1 cellular context compared by ENCODE assay signal in the genomic region with DNA sequence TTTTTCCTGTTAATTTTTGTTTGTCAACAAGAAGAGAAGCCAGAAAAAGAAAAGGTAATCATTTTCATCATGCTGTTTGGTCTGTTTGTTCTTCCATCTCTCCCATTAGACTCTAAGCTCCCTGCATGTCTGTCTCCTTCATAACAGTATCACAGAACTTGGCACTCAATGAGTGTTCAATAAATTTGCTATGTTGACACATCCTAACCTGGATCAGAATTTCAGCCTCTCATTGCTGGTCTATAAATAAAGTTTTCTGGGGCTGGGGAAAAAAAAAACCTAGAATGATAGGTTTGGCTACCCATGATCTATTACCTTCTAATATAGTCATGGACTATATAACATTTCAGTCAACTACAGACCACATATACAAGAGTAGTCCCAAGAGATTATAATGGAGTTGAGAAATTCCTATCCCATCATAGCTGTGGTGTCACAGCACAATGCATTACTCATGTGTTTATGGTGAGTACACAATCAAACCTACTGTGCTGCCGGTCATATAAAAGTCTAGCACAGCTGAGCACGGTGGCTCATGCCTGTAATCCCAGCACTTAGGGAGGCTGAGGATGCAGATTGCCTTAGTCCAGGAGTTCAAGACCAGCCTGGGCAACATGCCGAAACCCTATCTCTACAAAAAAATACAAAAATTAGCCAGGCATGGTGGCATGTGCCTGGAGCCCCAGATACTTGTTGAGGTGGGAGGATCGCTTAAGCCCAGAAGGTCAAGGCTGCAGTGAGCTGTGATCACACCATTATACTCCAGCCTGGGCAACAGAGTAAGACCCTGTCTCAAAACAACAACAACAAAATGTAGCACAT.
TF ChIP-seq lines count a peak whose summit lies in the region.

No MANE protein-coding gene starts in this region.

TF ChIP-seq in GM23338, 12 proteins besides CTCF, POLR2A, EP300 and RAD21 (continued from another document):
- TF ChIP-seq POLR2AphosphoS5 (IDR thresholded peaks at IDR 0.05; ENCODE audit: low read depth): no peak
- TF ChIP-seq ETS1 (IDR thresholded peaks at IDR 0.05): no peak
- no peak for TF ChIP-seq NANOG (IDR thresholded peaks at IDR 0.05; ENCODE audit: borderline replicate concordance)
- no peak for TF ChIP-seq STAT1 (IDR thresholded peaks at IDR 0.05; ENCODE audit: unreplicated experiment)
- no peak for TF ChIP-seq EZH2phosphoT487 (IDR thresholded peaks at IDR 0.05; ENCODE audit: unreplicated experiment)
- TF ChIP-seq EZH2 (IDR thresholded peaks at IDR 0.05; ENCODE audit: low read depth, unreplicated experiment): no peak
- TF ChIP-seq, protein P1, sequence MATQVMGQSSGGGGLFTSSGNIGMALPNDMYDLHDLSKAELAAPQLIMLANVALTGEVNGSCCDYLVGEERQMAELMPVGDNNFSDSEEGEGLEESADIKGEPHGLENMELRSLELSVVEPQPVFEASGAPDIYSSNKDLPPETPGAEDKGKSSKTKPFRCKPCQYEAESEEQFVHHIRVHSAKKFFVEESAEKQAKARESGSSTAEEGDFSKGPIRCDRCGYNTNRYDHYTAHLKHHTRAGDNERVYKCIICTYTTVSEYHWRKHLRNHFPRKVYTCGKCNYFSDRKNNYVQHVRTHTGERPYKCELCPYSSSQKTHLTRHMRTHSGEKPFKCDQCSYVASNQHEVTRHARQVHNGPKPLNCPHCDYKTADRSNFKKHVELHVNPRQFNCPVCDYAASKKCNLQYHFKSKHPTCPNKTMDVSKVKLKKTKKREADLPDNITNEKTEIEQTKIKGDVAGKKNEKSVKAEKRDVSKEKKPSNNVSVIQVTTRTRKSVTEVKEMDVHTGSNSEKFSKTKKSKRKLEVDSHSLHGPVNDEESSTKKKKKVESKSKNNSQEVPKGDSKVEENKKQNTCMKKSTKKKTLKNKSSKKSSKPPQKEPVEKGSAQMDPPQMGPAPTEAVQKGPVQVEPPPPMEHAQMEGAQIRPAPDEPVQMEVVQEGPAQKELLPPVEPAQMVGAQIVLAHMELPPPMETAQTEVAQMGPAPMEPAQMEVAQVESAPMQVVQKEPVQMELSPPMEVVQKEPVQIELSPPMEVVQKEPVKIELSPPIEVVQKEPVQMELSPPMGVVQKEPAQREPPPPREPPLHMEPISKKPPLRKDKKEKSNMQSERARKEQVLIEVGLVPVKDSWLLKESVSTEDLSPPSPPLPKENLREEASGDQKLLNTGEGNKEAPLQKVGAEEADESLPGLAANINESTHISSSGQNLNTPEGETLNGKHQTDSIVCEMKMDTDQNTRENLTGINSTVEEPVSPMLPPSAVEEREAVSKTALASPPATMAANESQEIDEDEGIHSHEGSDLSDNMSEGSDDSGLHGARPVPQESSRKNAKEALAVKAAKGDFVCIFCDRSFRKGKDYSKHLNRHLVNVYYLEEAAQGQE (IDR thresholded peaks at IDR 0.05; ENCODE audit: unreplicated experiment): no peak
- TF ChIP-seq, protein P2, sequence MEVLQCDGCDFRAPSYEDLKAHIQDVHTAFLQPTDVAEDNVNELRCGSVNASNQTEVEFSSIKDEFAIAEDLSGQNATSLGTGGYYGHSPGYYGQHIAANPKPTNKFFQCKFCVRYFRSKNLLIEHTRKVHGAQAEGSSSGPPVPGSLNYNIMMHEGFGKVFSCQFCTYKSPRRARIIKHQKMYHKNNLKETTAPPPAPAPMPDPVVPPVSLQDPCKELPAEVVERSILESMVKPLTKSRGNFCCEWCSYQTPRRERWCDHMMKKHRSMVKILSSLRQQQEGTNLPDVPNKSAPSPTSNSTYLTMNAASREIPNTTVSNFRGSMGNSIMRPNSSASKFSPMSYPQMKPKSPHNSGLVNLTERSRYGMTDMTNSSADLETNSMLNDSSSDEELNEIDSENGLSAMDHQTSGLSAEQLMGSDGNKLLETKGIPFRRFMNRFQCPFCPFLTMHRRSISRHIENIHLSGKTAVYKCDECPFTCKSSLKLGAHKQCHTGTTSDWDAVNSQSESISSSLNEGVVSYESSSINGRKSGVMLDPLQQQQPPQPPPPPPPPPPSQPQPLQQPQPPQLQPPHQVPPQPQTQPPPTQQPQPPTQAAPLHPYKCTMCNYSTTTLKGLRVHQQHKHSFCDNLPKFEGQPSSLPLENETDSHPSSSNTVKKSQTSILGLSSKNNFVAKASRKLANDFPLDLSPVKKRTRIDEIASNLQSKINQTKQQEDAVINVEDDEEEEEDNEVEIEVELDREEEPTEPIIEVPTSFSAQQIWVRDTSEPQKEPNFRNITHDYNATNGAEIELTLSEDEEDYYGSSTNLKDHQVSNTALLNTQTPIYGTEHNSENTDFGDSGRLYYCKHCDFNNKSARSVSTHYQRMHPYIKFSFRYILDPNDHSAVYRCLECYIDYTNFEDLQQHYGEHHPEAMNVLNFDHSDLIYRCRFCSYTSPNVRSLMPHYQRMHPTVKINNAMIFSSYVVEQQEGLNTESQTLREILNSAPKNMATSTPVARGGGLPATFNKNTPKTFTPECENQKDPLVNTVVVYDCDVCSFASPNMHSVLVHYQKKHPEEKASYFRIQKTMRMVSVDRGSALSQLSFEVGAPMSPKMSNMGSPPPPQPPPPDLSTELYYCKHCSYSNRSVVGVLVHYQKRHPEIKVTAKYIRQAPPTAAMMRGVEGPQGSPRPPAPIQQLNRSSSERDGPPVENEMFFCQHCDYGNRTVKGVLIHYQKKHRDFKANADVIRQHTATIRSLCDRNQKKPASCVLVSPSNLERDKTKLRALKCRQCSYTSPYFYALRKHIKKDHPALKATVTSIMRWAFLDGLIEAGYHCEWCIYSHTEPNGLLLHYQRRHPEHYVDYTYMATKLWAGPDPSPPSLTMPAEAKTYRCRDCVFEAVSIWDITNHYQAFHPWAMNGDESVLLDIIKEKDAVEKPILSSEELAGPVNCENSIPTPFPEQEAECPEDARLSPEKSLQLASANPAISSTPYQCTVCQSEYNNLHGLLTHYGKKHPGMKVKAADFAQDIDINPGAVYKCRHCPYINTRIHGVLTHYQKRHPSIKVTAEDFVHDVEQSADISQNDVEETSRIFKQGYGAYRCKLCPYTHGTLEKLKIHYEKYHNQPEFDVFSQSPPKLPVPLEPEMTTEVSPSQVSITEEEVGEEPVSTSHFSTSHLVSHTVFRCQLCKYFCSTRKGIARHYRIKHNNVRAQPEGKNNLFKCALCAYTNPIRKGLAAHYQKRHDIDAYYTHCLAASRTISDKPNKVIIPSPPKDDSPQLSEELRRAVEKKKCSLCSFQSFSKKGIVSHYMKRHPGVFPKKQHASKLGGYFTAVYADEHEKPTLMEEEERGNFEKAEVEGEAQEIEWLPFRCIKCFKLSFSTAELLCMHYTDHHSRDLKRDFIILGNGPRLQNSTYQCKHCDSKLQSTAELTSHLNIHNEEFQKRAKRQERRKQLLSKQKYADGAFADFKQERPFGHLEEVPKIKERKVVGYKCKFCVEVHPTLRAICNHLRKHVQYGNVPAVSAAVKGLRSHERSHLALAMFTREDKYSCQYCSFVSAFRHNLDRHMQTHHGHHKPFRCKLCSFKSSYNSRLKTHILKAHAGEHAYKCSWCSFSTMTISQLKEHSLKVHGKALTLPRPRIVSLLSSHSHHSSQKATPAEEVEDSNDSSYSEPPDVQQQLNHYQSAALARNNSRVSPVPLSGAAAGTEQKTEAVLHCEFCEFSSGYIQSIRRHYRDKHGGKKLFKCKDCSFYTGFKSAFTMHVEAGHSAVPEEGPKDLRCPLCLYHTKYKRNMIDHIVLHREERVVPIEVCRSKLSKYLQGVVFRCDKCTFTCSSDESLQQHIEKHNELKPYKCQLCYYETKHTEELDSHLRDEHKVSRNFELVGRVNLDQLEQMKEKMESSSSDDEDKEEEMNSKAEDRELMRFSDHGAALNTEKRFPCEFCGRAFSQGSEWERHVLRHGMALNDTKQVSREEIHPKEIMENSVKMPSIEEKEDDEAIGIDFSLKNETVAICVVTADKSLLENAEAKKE (CRISPR knock-in tag; IDR thresholded peaks at IDR 0.05): no peak
- no peak for TF ChIP-seq ZNF331 (CRISPR knock-in tag; IDR thresholded peaks at IDR 0.05; ENCODE audit: low read depth)
